In the genomic region with DNA sequence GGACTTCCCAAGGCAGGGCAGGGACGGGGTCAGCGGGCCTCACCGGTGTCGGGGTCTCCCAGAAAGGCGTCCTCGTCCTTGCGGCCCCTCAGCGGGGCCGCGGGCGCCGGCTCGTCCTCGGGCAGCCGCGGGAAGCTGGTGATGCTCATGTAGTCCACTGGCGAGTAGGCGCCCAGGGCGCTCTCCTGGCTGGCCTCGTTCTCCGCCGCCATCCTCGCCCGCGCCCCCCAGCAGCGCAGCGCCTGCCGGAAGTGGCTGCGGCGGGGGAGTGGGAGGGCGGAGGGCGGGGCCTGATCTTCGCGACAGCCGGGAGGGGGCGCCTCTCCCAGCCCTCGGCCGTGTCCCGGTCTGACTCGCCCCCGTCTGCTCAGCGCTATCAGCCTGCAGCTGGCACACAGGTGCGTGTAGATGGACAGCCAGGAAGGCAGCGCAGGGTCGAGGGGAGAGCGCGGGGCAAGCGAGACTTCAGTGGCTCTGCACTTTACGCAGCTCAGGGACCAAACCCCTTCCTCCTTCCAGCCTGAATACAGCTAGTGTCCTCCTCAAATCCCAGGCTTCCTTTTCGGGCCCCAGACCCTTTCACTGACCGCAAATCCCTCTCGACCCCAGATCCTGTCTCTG, we compare ENCODE assay signal across 1 cellular context.
TF ChIP-seq lines count a peak whose summit lies in the region.

A gene with protein sequence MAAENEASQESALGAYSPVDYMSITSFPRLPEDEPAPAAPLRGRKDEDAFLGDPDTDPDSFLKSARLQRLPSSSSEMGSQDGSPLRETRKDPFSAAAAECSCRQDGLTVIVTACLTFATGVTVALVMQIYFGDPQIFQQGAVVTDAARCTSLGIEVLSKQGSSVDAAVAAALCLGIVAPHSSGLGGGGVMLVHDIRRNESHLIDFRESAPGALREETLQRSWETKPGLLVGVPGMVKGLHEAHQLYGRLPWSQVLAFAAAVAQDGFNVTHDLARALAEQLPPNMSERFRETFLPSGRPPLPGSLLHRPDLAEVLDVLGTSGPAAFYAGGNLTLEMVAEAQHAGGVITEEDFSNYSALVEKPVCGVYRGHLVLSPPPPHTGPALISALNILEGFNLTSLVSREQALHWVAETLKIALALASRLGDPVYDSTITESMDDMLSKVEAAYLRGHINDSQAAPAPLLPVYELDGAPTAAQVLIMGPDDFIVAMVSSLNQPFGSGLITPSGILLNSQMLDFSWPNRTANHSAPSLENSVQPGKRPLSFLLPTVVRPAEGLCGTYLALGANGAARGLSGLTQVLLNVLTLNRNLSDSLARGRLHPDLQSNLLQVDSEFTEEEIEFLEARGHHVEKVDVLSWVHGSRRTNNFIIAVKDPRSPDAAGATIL (minus strand): TSS at position 253 of the 621 bp plus-strand sequence. CDS start 41 bp downstream, at position 212.

TF ChIP-seq in HepG2, 621 proteins besides CTCF, POLR2A, EP300 and RAD21 (continued from another document and continues in another):
- TF ChIP-seq, protein P1, sequence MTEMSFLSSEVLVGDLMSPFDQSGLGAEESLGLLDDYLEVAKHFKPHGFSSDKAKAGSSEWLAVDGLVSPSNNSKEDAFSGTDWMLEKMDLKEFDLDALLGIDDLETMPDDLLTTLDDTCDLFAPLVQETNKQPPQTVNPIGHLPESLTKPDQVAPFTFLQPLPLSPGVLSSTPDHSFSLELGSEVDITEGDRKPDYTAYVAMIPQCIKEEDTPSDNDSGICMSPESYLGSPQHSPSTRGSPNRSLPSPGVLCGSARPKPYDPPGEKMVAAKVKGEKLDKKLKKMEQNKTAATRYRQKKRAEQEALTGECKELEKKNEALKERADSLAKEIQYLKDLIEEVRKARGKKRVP (CRISPR knock-in tag; IDR thresholded peaks at IDR 0.05) = peak in 1 of 2 experiments; percentile 64; a peak in 2 of 4 replicates
- TF ChIP-seq, protein P2, sequence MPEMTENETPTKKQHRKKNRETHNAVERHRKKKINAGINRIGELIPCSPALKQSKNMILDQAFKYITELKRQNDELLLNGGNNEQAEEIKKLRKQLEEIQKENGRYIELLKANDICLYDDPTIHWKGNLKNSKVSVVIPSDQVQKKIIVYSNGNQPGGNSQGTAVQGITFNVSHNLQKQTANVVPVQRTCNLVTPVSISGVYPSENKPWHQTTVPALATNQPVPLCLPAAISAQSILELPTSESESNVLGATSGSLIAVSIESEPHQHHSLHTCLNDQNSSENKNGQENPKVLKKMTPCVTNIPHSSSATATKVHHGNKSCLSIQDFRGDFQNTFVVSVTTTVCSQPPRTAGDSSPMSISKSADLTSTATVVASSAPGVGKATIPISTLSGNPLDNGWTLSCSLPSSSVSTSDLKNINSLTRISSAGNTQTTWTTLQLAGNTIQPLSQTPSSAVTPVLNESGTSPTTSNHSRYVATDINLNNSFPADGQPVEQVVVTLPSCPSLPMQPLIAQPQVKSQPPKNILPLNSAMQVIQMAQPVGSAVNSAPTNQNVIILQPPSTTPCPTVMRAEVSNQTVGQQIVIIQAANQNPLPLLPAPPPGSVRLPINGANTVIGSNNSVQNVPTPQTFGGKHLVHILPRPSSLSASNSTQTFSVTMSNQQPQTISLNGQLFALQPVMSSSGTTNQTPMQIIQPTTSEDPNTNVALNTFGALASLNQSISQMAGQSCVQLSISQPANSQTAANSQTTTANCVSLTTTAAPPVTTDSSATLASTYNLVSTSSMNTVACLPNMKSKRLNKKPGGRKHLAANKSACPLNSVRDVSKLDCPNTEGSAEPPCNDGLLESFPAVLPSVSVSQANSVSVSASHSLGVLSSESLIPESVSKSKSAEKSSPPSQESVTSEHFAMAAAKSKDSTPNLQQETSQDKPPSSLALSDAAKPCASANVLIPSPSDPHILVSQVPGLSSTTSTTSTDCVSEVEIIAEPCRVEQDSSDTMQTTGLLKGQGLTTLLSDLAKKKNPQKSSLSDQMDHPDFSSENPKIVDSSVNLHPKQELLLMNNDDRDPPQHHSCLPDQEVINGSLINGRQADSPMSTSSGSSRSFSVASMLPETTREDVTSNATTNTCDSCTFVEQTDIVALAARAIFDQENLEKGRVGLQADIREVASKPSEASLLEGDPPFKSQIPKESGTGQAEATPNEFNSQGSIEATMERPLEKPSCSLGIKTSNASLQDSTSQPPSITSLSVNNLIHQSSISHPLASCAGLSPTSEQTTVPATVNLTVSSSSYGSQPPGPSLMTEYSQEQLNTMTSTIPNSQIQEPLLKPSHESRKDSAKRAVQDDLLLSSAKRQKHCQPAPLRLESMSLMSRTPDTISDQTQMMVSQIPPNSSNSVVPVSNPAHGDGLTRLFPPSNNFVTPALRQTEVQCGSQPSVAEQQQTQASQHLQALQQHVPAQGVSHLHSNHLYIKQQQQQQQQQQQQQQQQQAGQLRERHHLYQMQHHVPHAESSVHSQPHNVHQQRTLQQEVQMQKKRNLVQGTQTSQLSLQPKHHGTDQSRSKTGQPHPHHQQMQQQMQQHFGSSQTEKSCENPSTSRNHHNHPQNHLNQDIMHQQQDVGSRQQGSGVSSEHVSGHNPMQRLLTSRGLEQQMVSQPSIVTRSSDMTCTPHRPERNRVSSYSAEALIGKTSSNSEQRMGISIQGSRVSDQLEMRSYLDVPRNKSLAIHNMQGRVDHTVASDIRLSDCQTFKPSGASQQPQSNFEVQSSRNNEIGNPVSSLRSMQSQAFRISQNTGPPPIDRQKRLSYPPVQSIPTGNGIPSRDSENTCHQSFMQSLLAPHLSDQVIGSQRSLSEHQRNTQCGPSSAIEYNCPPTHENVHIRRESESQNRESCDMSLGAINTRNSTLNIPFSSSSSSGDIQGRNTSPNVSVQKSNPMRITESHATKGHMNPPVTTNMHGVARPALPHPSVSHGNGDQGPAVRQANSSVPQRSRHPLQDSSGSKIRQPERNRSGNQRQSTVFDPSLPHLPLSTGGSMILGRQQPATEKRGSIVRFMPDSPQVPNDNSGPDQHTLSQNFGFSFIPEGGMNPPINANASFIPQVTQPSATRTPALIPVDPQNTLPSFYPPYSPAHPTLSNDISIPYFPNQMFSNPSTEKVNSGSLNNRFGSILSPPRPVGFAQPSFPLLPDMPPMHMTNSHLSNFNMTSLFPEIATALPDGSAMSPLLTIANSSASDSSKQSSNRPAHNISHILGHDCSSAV (CRISPR knock-in tag; IDR thresholded peaks at IDR 0.05; ENCODE audit: borderline replicate concordance) = no peak; the same call in 1 of the 2 replicates
- TF ChIP-seq MLLT10 (CRISPR knock-in tag; IDR thresholded peaks at IDR 0.05) = no peak
- peak; percentile 41 for TF ChIP-seq ZNF350 (CRISPR knock-in tag; IDR thresholded peaks at IDR 0.05; ENCODE audit: borderline replicate concordance, low read depth)
- TF ChIP-seq JUNB (CRISPR knock-in tag; IDR thresholded peaks at IDR 0.05; ENCODE audit: borderline replicate concordance) = no peak
- no peak for TF ChIP-seq ZKSCAN1 (IDR thresholded peaks at IDR 0.05; ENCODE audit: low read length)
- TF ChIP-seq, protein P3, sequence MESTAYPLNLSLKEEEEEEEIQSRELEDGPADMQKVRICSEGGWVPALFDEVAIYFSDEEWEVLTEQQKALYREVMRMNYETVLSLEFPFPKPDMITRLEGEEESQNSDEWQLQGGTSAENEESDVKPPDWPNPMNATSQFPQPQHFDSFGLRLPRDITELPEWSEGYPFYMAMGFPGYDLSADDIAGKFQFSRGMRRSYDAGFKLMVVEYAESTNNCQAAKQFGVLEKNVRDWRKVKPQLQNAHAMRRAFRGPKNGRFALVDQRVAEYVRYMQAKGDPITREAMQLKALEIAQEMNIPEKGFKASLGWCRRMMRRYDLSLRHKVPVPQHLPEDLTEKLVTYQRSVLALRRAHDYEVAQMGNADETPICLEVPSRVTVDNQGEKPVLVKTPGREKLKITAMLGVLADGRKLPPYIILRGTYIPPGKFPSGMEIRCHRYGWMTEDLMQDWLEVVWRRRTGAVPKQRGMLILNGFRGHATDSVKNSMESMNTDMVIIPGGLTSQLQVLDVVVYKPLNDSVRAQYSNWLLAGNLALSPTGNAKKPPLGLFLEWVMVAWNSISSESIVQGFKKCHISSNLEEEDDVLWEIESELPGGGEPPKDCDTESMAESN (CRISPR knock-in tag; conservative IDR thresholded peaks at IDR 0.05) = peak; percentile 93
- peak; percentile 84 for TF ChIP-seq MED1 (CRISPR knock-in tag; IDR thresholded peaks at IDR 0.05)
- no peak for TF ChIP-seq KLF9 (CRISPR knock-in tag; IDR thresholded peaks at IDR 0.05; ENCODE audit: low read depth)
- TF ChIP-seq, protein P4, sequence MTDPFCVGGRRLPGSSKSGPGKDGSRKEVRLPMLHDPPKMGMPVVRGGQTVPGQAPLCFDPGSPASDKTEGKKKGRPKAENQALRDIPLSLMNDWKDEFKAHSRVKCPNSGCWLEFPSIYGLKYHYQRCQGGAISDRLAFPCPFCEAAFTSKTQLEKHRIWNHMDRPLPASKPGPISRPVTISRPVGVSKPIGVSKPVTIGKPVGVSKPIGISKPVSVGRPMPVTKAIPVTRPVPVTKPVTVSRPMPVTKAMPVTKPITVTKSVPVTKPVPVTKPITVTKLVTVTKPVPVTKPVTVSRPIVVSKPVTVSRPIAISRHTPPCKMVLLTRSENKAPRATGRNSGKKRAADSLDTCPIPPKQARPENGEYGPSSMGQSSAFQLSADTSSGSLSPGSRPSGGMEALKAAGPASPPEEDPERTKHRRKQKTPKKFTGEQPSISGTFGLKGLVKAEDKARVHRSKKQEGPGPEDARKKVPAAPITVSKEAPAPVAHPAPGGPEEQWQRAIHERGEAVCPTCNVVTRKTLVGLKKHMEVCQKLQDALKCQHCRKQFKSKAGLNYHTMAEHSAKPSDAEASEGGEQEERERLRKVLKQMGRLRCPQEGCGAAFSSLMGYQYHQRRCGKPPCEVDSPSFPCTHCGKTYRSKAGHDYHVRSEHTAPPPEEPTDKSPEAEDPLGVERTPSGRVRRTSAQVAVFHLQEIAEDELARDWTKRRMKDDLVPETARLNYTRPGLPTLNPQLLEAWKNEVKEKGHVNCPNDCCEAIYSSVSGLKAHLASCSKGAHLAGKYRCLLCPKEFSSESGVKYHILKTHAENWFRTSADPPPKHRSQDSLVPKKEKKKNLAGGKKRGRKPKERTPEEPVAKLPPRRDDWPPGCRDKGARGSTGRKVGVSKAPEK (CRISPR knock-in tag; IDR thresholded peaks at IDR 0.05; ENCODE audit: borderline replicate concordance) = no peak
- peak; percentile 89 for TF ChIP-seq ELF1 (CRISPR knock-in tag; IDR thresholded peaks at IDR 0.05)
- TF ChIP-seq ZMYM3 (CRISPR knock-in tag; IDR thresholded peaks at IDR 0.05) = peak; percentile 75; the same call in 1 of the 2 replicates
- TF ChIP-seq JUN (CRISPR knock-in tag; IDR thresholded peaks at IDR 0.05) = peak; percentile 64; the same call in 1 of the 2 replicates
- peak; percentile 9; the same call in 1 of the 2 replicates for TF ChIP-seq ZNF263 (CRISPR knock-in tag; IDR thresholded peaks at IDR 0.05)
- no peak for TF ChIP-seq ZSCAN12 (CRISPR knock-in tag; IDR thresholded peaks at IDR 0.05)
- TF ChIP-seq, protein P5, sequence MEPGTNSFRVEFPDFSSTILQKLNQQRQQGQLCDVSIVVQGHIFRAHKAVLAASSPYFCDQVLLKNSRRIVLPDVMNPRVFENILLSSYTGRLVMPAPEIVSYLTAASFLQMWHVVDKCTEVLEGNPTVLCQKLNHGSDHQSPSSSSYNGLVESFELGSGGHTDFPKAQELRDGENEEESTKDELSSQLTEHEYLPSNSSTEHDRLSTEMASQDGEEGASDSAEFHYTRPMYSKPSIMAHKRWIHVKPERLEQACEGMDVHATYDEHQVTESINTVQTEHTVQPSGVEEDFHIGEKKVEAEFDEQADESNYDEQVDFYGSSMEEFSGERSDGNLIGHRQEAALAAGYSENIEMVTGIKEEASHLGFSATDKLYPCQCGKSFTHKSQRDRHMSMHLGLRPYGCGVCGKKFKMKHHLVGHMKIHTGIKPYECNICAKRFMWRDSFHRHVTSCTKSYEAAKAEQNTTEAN (CRISPR knock-in tag; conservative IDR thresholded peaks at IDR 0.05) = 0 out of 2 replicates have a peak, but pooled peaks have one; percentile 20
- TF ChIP-seq KMT2A (CRISPR knock-in tag; IDR thresholded peaks at IDR 0.05) = peak; percentile 96
- TF ChIP-seq SOX6 (IDR thresholded peaks at IDR 0.05) = no peak
- TF ChIP-seq SOX6 (CRISPR knock-in tag; IDR thresholded peaks at IDR 0.05) = peak; percentile 80
- peak; percentile 69 for TF ChIP-seq ZNF605 (CRISPR knock-in tag; IDR thresholded peaks at IDR 0.05)
- TF ChIP-seq ZSCAN9 (CRISPR knock-in tag; IDR thresholded peaks at IDR 0.05; ENCODE audit: borderline replicate concordance) = peak; percentile 97; the same call in 1 of the 2 replicates
- no peak; a peak in 2 of 4 replicates for TF ChIP-seq MAFK (conservative IDR thresholded peaks at IDR 0.05 in 1 of 2, IDR thresholded peaks at IDR 0.05 in 1 of 2; ENCODE audit: low read length in 2 of 2)
- TF ChIP-seq, protein P6, sequence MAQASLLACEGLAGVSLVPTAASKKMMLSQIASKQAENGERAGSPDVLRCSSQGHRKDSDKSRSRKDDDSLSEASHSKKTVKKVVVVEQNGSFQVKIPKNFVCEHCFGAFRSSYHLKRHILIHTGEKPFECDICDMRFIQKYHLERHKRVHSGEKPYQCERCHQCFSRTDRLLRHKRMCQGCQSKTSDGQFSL (CRISPR knock-in tag; IDR thresholded peaks at IDR 0.05) = peak; percentile 88
- TF ChIP-seq ZNF317 (CRISPR knock-in tag; IDR thresholded peaks at IDR 0.05) = peak; percentile 85; the same call in 1 of the 2 replicates
- TF ChIP-seq SPEN (CRISPR knock-in tag; IDR thresholded peaks at IDR 0.05; ENCODE audit: low read depth) = peak; percentile 98
- no peak for TF ChIP-seq ZNF557 (CRISPR knock-in tag; IDR thresholded peaks at IDR 0.05)
- TF ChIP-seq ZFP41 (CRISPR knock-in tag; IDR thresholded peaks at IDR 0.05; ENCODE audit: borderline replicate concordance) = no peak
- TF ChIP-seq ZNF331 (CRISPR knock-in tag; IDR thresholded peaks at IDR 0.05) = peak; percentile 94
- peak; percentile 7; the same call in 1 of the 2 replicates for TF ChIP-seq SOX13 (IDR thresholded peaks at IDR 0.05)
- TF ChIP-seq SOX13 (CRISPR knock-in tag; conservative IDR thresholded peaks at IDR 0.05 in 1 of 2, IDR thresholded peaks at IDR 0.05 in 1 of 2) = peak in 1 of 2 experiments; percentile 75; a peak in 2 of 4 replicates
- TF ChIP-seq, protein P7, sequence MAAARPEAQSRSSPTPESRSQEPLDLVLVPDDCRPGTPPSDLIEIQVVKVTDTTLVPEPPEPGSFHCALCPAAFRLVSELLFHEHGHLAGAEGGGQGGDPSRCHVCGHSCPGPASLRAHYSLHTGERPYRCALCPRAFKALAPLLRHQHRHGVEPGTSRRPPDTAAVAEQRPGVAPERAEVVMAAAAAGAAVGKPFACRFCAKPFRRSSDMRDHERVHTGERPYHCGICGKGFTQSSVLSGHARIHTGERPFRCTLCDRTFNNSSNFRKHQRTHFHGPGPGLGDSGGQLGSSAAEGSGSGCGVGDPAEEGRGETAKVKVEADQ (CRISPR knock-in tag; IDR thresholded peaks at IDR 0.05; ENCODE audit: borderline replicate concordance) = peak; percentile 49; the same call in 1 of the 2 replicates
- TF ChIP-seq AHR (CRISPR knock-in tag; IDR thresholded peaks at IDR 0.05) = peak; percentile 92; the same call in 1 of the 2 replicates
- peak; percentile 64; the same call in 1 of the 2 replicates for TF ChIP-seq TMF1 (CRISPR knock-in tag; IDR thresholded peaks at IDR 0.05; ENCODE audit: low read depth)
- TF ChIP-seq ZNF772 (CRISPR knock-in tag; IDR thresholded peaks at IDR 0.05) = peak; percentile 97; the same call in 1 of the 2 replicates
- no peak for TF ChIP-seq JARID2 (CRISPR knock-in tag; IDR thresholded peaks at IDR 0.05; ENCODE audit: insufficient replicate concordance)
- TF ChIP-seq ZNF598 (CRISPR knock-in tag; IDR thresholded peaks at IDR 0.05; ENCODE audit: borderline replicate concordance) = peak; percentile 79; the same call in 1 of the 2 replicates
- TF ChIP-seq CBX1 (IDR thresholded peaks at IDR 0.05; ENCODE audit: low read depth) = peak; percentile 96
- no peak for TF ChIP-seq ADNP (CRISPR knock-in tag; IDR thresholded peaks at IDR 0.05)
- TF ChIP-seq ZBTB20 (CRISPR knock-in tag; IDR thresholded peaks at IDR 0.05; ENCODE audit: borderline replicate concordance, low read depth) = peak; percentile 60; the same call in 1 of the 2 replicates
- TF ChIP-seq IRX3 (CRISPR knock-in tag; IDR thresholded peaks at IDR 0.05; ENCODE audit: borderline replicate concordance, low read depth) = no peak
